1 cellular context compared by ENCODE assay signal in the genomic region with DNA sequence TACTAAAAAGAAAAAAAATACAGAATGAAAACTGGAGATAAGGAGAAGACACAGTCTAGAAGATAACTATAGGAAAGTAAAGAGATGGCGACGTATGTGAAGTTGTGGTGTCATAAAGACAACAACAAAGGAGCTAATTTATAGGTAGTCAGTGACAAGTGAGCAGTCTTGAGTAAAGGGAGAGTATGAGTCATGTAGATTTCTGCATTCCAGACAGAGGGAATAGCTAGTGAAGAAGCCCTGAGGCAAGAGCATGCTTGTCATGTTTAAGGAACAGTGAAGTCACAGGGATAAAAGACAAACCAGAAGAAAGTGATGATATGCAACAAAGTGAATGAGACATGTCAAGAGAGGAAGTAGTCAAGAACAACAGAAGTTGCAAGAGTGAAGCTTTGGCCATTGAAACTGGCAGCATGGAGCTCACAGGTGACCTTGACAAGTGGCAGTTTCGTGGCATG.
TF ChIP-seq lines count a peak whose summit lies in the region.

No MANE protein-coding gene starts in this region.

TF ChIP-seq in K562, 482 proteins besides CTCF, POLR2A, EP300 and RAD21 (continued from another document and continues in another):
- TF ChIP-seq ZNF449 (CRISPR knock-in tag; IDR thresholded peaks at IDR 0.05) (no peak), PYGO2 (tag; IDR thresholded peaks at IDR 0.05) (no peak), THRA (IDR thresholded peaks at IDR 0.05) (no peak), ATF7 (IDR thresholded peaks at IDR 0.05) (peak; percentile 44; the same call in 1 of the 2 replicates), FOXJ2 (tag; IDR thresholded peaks at IDR 0.05) (no peak), ZNF583 (CRISPR knock-in tag; IDR thresholded peaks at IDR 0.05) (no peak), RBBP5 (IDR thresholded peaks at IDR 0.05; ENCODE audit: borderline replicate concordance, insufficient read depth, low read length, poor library complexity, severe bottlenecking) (no peak), NONO (IDR thresholded peaks at IDR 0.05; ENCODE audit: low read depth in 2 of 2, low read length in 1 of 2) (no peak), ZFX (CRISPR knock-in tag; IDR thresholded peaks at IDR 0.05) (no peak), POLR2H (tag; IDR thresholded peaks at IDR 0.05; ENCODE audit: low read depth) (no peak), PTBP1 (IDR thresholded peaks at IDR 0.05; ENCODE audit: low read depth, low read length) (no peak), NR1H2 (CRISPR knock-in tag; IDR thresholded peaks at IDR 0.05) (no peak), ZHX1 (conservative IDR thresholded peaks at IDR 0.05; ENCODE audit: low read length) (no peak), ZFP30 (CRISPR knock-in tag; IDR thresholded peaks at IDR 0.05; ENCODE audit: borderline replicate concordance) (no peak), ARID1B (IDR thresholded peaks at IDR 0.05) (peak; percentile 64), ZBTB7A (IDR thresholded peaks at IDR 0.05; ENCODE audit: borderline replicate concordance, control insufficient read depth, low read depth, low read length) (no peak), SRSF3 (IDR thresholded peaks at IDR 0.05; ENCODE audit: insufficient read depth, low read length) (no peak), CREB5 (CRISPR knock-in tag; IDR thresholded peaks at IDR 0.05) (no peak), ILF3 (IDR thresholded peaks at IDR 0.05; ENCODE audit: borderline replicate concordance) (no peak), PHB (CRISPR knock-in tag; IDR thresholded peaks at IDR 0.05) (no peak), TGIF2 (CRISPR knock-in tag; IDR thresholded peaks at IDR 0.05) (no peak), HNRNPLL (IDR thresholded peaks at IDR 0.05; ENCODE audit: low read depth, low read length, poor library complexity, severe bottlenecking) (no peak), ZNF445 (CRISPR knock-in tag; IDR thresholded peaks at IDR 0.05; ENCODE audit: low read depth) (no peak), USF2 (CRISPR knock-in tag; IDR thresholded peaks at IDR 0.05) (no peak), CCNT2 (IDR thresholded peaks at IDR 0.05; ENCODE audit: borderline replicate concordance, extremely low read depth, insufficient read length, low read depth, low read length) (no peak), ZKSCAN8 (CRISPR knock-in tag; IDR thresholded peaks at IDR 0.05) (no peak), KLF10 (CRISPR knock-in tag; IDR thresholded peaks at IDR 0.05) (no peak), THAP12 (CRISPR knock-in tag; IDR thresholded peaks at IDR 0.05) (no peak), HDAC6 (IDR thresholded peaks at IDR 0.05; ENCODE audit: low read depth, low read length) (no peak), SIN3B (IDR thresholded peaks at IDR 0.05; ENCODE audit: low read depth) (no peak), SOX6 (IDR thresholded peaks at IDR 0.05) (peak; percentile 71; the same call in 1 of the 2 replicates), JUND (IDR thresholded peaks at IDR 0.05; ENCODE audit: borderline replicate concordance, low read depth, low read length) (peak; percentile 77; the same call in 1 of the 2 replicates), JUND (tag; IDR thresholded peaks at IDR 0.05; ENCODE audit: borderline replicate concordance, low read depth, low read length) (peak; percentile 90), ZNF354B (CRISPR knock-in tag; IDR thresholded peaks at IDR 0.05) (no peak), BRCA1 (IDR thresholded peaks at IDR 0.05) (no peak), BRCA1 (CRISPR knock-in tag; IDR thresholded peaks at IDR 0.05) (no peak), HNRNPH1 (optimal IDR thresholded peaks at IDR 0.05; ENCODE audit: low read depth, low read length) (no peak), SAP30 (IDR thresholded peaks at IDR 0.05; ENCODE audit: borderline replicate concordance, insufficient read depth, low read depth, low read length, poor library complexity, severe bottlenecking) (no peak), TAF9B (IDR thresholded peaks at IDR 0.05; ENCODE audit: partially characterized antibody) (peak; percentile 37), PHF21A (IDR thresholded peaks at IDR 0.05; ENCODE audit: borderline replicate concordance, low read depth) (no peak), RFX1 (IDR thresholded peaks at IDR 0.05) (no peak), MITF (IDR thresholded peaks at IDR 0.05) (no peak), ZNF780A (CRISPR knock-in tag; IDR thresholded peaks at IDR 0.05) (no peak), SMARCE1 (IDR thresholded peaks at IDR 0.05) (peak; percentile 36; the same call in 1 of the 2 replicates), NR3C1 (CRISPR knock-in tag; IDR thresholded peaks at IDR 0.05) (no peak), ZC3H4 (CRISPR knock-in tag; IDR thresholded peaks at IDR 0.05; ENCODE audit: borderline replicate concordance) (no peak), ELF1 (tag; IDR thresholded peaks at IDR 0.05) (no peak)
- TF ChIP-seq, protein P1, sequence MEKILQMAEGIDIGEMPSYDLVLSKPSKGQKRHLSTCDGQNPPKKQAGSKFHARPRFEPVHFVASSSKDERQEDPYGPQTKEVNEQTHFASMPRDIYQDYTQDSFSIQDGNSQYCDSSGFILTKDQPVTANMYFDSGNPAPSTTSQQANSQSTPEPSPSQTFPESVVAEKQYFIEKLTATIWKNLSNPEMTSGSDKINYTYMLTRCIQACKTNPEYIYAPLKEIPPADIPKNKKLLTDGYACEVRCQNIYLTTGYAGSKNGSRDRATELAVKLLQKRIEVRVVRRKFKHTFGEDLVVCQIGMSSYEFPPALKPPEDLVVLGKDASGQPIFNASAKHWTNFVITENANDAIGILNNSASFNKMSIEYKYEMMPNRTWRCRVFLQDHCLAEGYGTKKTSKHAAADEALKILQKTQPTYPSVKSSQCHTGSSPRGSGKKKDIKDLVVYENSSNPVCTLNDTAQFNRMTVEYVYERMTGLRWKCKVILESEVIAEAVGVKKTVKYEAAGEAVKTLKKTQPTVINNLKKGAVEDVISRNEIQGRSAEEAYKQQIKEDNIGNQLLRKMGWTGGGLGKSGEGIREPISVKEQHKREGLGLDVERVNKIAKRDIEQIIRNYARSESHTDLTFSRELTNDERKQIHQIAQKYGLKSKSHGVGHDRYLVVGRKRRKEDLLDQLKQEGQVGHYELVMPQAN (IDR thresholded peaks at IDR 0.05; ENCODE audit: borderline replicate concordance): no peak; the same call in 1 of the 2 replicates
- TF ChIP-seq, protein P2, sequence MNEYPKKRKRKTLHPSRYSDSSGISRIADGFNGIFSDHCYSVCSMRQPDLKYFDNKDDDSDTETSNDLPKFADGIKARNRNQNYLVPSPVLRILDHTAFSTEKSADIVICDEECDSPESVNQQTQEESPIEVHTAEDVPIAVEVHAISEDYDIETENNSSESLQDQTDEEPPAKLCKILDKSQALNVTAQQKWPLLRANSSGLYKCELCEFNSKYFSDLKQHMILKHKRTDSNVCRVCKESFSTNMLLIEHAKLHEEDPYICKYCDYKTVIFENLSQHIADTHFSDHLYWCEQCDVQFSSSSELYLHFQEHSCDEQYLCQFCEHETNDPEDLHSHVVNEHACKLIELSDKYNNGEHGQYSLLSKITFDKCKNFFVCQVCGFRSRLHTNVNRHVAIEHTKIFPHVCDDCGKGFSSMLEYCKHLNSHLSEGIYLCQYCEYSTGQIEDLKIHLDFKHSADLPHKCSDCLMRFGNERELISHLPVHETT (CRISPR knock-in tag; conservative IDR thresholded peaks at IDR 0.05 in 1 of 2, IDR thresholded peaks at IDR 0.05 in 1 of 2): no peak
- TF ChIP-seq, protein P3, sequence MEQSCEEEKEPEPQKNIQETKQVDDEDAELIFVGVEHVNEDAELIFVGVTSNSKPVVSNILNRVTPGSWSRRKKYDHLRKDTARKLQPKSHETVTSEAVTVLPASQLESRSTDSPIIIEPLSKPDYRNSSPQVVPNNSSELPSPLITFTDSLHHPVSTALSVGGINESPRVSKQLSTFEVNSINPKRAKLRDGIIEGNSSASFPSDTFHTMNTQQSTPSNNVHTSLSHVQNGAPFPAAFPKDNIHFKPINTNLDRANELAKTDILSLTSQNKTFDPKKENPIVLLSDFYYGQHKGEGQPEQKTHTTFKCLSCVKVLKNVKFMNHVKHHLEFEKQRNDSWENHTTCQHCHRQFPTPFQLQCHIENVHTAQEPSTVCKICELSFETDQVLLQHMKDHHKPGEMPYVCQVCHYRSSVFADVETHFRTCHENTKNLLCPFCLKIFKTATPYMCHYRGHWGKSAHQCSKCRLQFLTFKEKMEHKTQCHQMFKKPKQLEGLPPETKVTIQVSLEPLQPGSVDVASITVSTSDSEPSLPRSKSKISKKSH (CRISPR knock-in tag; IDR thresholded peaks at IDR 0.05): no peak
